1 cellular context compared by ENCODE assay signal in the genomic region with DNA sequence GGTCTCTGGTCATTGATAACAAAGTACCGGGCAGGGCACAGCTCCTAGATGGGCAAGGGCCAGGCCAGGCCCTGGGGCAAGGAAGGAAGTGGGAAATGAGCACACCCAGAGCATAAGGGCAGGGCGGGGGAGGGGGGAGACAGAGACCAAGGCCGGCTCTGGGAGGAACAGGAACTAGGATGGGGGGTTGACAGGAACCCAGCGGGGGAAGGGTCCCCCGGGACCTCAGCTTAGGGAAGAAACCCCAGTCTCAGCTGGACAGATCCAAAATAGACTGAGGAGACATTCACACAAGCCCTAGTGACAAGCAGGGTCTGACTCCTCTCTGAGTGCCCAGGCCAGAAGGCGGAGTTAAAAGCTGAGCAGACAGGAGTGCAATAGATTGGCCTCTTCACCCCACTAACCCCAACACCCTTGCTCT.
A peak's percentile ranks its signal among the peaks of the same experiment; 100 is the strongest.
TF ChIP-seq lines count a peak whose summit lies in the region.

No MANE protein-coding gene starts in this region.

TF ChIP-seq in H1, 55 proteins besides CTCF, POLR2A, EP300 and RAD21:
- TF ChIP-seq BRCA1 (IDR thresholded peaks at IDR 0.05; ENCODE audit: low read depth, low read length), result no peak
- TF ChIP-seq SIN3A (conservative IDR thresholded peaks at IDR 0.05 in 1 of 2, IDR thresholded peaks at IDR 0.05 in 1 of 2; ENCODE audit: low read depth in 1 of 2, low read length in 2 of 2), result 0 out of 4 replicates have a peak, but pooled peaks of 1 of the 2 experiments have one; percentile 69
- no peak for TF ChIP-seq TBP (IDR thresholded peaks at IDR 0.05; ENCODE audit: low read depth, low read length)
- TF ChIP-seq SRF (IDR thresholded peaks at IDR 0.05; ENCODE audit: low read depth, low read length), result no peak
- TF ChIP-seq JUND (IDR thresholded peaks at IDR 0.05; ENCODE audit: low read length), result no peak
- TF ChIP-seq HDAC2 (IDR thresholded peaks at IDR 0.05; ENCODE audit: borderline replicate concordance in 1 of 2, low read depth in 2 of 2, low read length in 2 of 2), result no peak
- no peak for TF ChIP-seq CBX5 (IDR thresholded peaks at IDR 0.05; ENCODE audit: low read depth, low read length)
TF ChIP-seq in H1: peak in this region for 1.
